In the genomic region with DNA sequence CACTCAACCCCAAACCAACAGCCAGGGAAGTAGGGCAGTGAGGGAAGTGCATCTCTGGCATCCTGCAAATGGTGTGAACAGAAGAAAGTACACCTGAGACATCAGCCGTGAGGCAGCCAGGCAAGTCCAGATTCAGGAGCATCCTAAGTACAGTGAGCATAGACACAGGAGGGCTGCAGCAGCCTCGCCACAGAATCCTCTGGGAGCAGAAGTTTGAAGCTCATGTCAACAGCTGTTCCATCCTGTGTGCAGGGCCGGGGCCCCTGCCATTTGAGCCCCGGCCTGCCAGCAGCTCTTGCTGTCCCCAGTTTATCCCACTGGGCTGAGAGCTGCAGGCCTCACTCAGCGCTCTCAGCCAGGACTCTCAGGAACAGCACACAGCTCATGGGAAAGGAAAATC, we compare ENCODE assay signal across 29 cellular contexts. TPM values are rescaled to one million over a fixed set of nuclear protein-coding genes. Genes with fewer than 3 reads are reported as not detected.
"Had no signal": no experiment of that assay in that cellular context is flagged by ENCODE, and none has a peak within 500 bp of the region (broad histone marks: within the 10 kb centered on the region; RNA-seq: fewer than 3 reads in every experiment).

No MANE protein-coding gene starts in this region.

- H3K27me3 ChIP-seq: heart left ventricle, left lung, right atrium auricular region, right lobe of liver, spleen, tibial nerve, uterus had no signal

- DNase-seq: heart left ventricle; immature natural killer cell; kidney; left colon; left lung; mesendoderm; midbrain; mucosa of descending colon; naive thymus-derived CD8-positive, alpha-beta T cell; occipital lobe; right lobe of liver; small intestine; spleen; stimulated activated CD4-positive, alpha-beta T cell treated with anti-CD3 and anti-CD28 coated beads, Interleukin-4, amount 100 ng/mL, for 24 hours; stimulated activated naive CD4-positive, alpha-beta T cell treated with Interleukin-2 at 50 U/mL for 16 hours; stimulated activated naive CD8-positive, alpha-beta T cell treated with anti-CD3 and anti-CD28 coated beads, Interleukin-15, amount 100 ng/mL, for 72 hours; substantia nigra; uterus had no signal

- H3K9ac ChIP-seq: parathyroid adenoma had no signal

- ATAC-seq: left colon; left lung; mucosa of descending colon; naive thymus-derived CD8-positive, alpha-beta T cell; right lobe of liver; stimulated activated effector memory CD8-positive, alpha-beta T cell treated with anti-CD3 and anti-CD28 coated beads, Interleukin-12 subunit alpha, Interleukin-12 subunit beta, amount 100 ng/mL, for 72 hours; stimulated activated naive CD8-positive, alpha-beta T cell treated with anti-CD3 and anti-CD28 coated beads, Interleukin-15, amount 100 ng/mL, for 72 hours had no signal

- H3K27ac ChIP-seq: heart left ventricle, left lung, neutrophil, parathyroid adenoma, right atrium auricular region, right lobe of liver, spleen, tibial nerve, uterus had no signal

- H3K36me3 ChIP-seq: heart left ventricle, left lung, neutrophil, right atrium auricular region, right lobe of liver, spleen, tibial nerve, uterus had no signal

- H3K4me1 ChIP-seq: heart left ventricle, left lung, right atrium auricular region, right lobe of liver, spleen, tibial nerve, uterus had no signal

- H3K9me3 ChIP-seq: heart left ventricle, left lung, mucosa of descending colon, neutrophil, right atrium auricular region, right lobe of liver, spleen, tibial nerve, uterus had no signal

- H3K79me2 ChIP-seq: parathyroid adenoma had no signal

- H3K4me3 ChIP-seq: heart left ventricle, left lung, lung, mucosa of descending colon, right atrium auricular region, right lobe of liver, spleen, tibial nerve, uterus had no signal

RNA-seq across cellular contexts. Expression of gene LOXHD1, which starts 14.5 kb away (rescaled TPM):
- total RNA-seq: neural crest cell, osteocyte, pulmonary artery endothelial cell, renal cortical epithelial cell, right lobe of liver had no signal
- polyA plus RNA-seq: liver; naive thymus-derived CD8-positive, alpha-beta T cell had no signal
